8 cellular contexts compared by ENCODE assay signal in genomic region chr18:57586243-57587049, GRCh38. TPM values are rescaled to one million over a fixed set of nuclear protein-coding genes. Genes with fewer than 3 reads are reported as not detected.
DNase-seq lines count a peak whose midpoint lies in the region; ATAC-seq and TF ChIP-seq lines count a peak whose summit lies in the region.

FECH (minus strand) TSS chr18:57586702; CDS start chr18:57586620, 82 bp downstream.

- DNase-seq in AG08395 (ENCODE audit: low spot score) (peak; percentile 91), NCI-H748 (lab: John Stamatoyannopoulos, UW; ENCODE audit: unreplicated experiment) (peak; percentile 77), lung (ENCODE audit: low spot score) (peak; percentile 82)
- peak; percentile 63 for DNase-seq in activated CD8-positive, alpha-beta T cell treated with anti-CD3 and anti-CD28 coated beads for 36 hours
- peak; percentile 29 to 50 (median 42) for DNase-seq in stimulated activated CD4-positive, alpha-beta T cell treated with anti-CD3 and anti-CD28 coated beads, TNF-alpha, amount 100 ng/mL, for 4 hours (ENCODE audit: low read depth in 3 of 3)

- H3K4me3 Mint-ChIP-seq in activated CD8-positive, alpha-beta T cell treated with anti-CD3 and anti-CD28 coated beads for 36 hours, result peak within 1 kb of the TSS; percentile 82

- H3K4me3 ChIP-seq in ectodermal cell (ENCODE audit: insufficient read depth, low read depth, low read length), result peak within 1 kb of the TSS; percentile 82
- peak within 1 kb of the TSS; percentile 76 for H3K4me3 ChIP-seq in lung

- H3K4me1 ChIP-seq in ectodermal cell (ENCODE audit: control insufficient read depth, insufficient read depth, low read length), result peaks cover 10% of the 10 kb centered on the region
- H3K4me1 ChIP-seq in lung (ENCODE audit: control insufficient read depth in 2 of 2, insufficient read depth in 2 of 2, low read length in 2 of 2), result peaks cover 0 to 5% of the 10 kb centered on the region in 2 donors

- H3K9me3 ChIP-seq in ectodermal cell (ENCODE audit: control insufficient read depth, low read length), result no peaks in the 10 kb centered on the region
- no peaks in the 10 kb centered on the region for H3K9me3 ChIP-seq in lung (ENCODE audit: control insufficient read depth in 2 of 2, insufficient read depth in 1 of 2, low read length in 1 of 2)

- H3K4me1 Mint-ChIP-seq in activated CD8-positive, alpha-beta T cell treated with anti-CD3 and anti-CD28 coated beads for 36 hours (ENCODE audit: low read depth), result peaks cover 24% of the 10 kb centered on the region

- ATAC-seq in GM18868 (IDR thresholded peaks at IDR 0.05; ENCODE audit: unreplicated experiment) (peak; percentile 92), HG03103 (IDR thresholded peaks at IDR 0.05; ENCODE audit: low read depth, unreplicated experiment) (peak; percentile 91), lung (ENCODE audit: insufficient read depth, low FRiP score) (peak; percentile 94)
- ATAC-seq in activated CD8-positive, alpha-beta T cell treated with anti-CD3 and anti-CD28 coated beads for 36 hours, result peak; percentile 92

- CTCF ChIA-PET in activated CD8-positive, alpha-beta T cell treated with anti-CD3 and anti-CD28 coated beads for 36 hours (lab: Charles Lee), result interaction anchor here (0.9 kb wide), 1 partner anchor 10 kb away, joined by 5 read pairs; no protein-coding TSS in a partner anchor

- no peak for TF ChIP-seq CTCF in activated CD8-positive, alpha-beta T cell treated with anti-CD3 and anti-CD28 coated beads for 36 hours (IDR thresholded peaks at IDR 0.05)
- no peak for TF ChIP-seq CTCF in lung (IDR thresholded peaks at IDR 0.05; ENCODE audit: control extremely low read depth, extremely low read depth)

- H3K36me3 ChIP-seq in ectodermal cell (ENCODE audit: control insufficient read depth, insufficient read depth, low read length) (no peaks in the 10 kb centered on the region), lung (ENCODE audit: control insufficient read depth in 2 of 2, insufficient read depth in 2 of 2, low read length in 2 of 2) (no peaks in the 10 kb centered on the region)

- intact Hi-C loops in activated CD8-positive, alpha-beta T cell treated with anti-CD3 and anti-CD28 coated beads for 36 hours (cut with micrococcal nuclease), result no loop called here

- H3K36me3 Mint-ChIP-seq in activated CD8-positive, alpha-beta T cell treated with anti-CD3 and anti-CD28 coated beads for 36 hours (ENCODE audit: low read depth), result peaks cover 14% of the 10 kb centered on the region

- H3K27ac ChIP-seq in ectodermal cell (ENCODE audit: insufficient read depth, low read depth, low read length, poor library complexity, severe bottlenecking), result no peak within 1 kb of the TSS
- H3K27ac ChIP-seq in lung (ENCODE audit: low read depth in 1 of 2, low read length in 1 of 2), result peak within 1 kb of the TSS; percentile 86 to 92

- no peaks in the 10 kb centered on the region for H3K27me3 ChIP-seq in ectodermal cell (ENCODE audit: control insufficient read depth, insufficient read depth, low read length, poor library complexity, severe bottlenecking)
- no peaks in the 10 kb centered on the region for H3K27me3 ChIP-seq in lung (ENCODE audit: control insufficient read depth, insufficient read depth)

- POLR2A ChIA-PET in activated CD8-positive, alpha-beta T cell treated with anti-CD3 and anti-CD28 coated beads for 36 hours (lab: Charles Lee), result interaction anchor here (0.8 kb wide), 1 partner anchor 21 kb away, joined by 3 read pairs; no protein-coding TSS in a partner anchor

- H3K27ac Mint-ChIP-seq in activated CD8-positive, alpha-beta T cell treated with anti-CD3 and anti-CD28 coated beads for 36 hours, result peak within 1 kb of the TSS; percentile 83

- no peaks in the 10 kb centered on the region for H3K9me3 Mint-ChIP-seq in activated CD8-positive, alpha-beta T cell treated with anti-CD3 and anti-CD28 coated beads for 36 hours

- H3K27me3 Mint-ChIP-seq in activated CD8-positive, alpha-beta T cell treated with anti-CD3 and anti-CD28 coated beads for 36 hours, result no peaks in the 10 kb centered on the region

- WGBS in ectodermal cell, 2 experiments, result 2% methylated on average over 80 of the region's 80 CpGs
- 0 to 1% methylated on average over 64 to 80 of the region's 80 CpGs for WGBS in lung, 2 donors

RNA-seq across cellular contexts. Expression of gene FECH, which starts in this region (rescaled TPM):
- total RNA-seq in activated CD8-positive, alpha-beta T cell treated with anti-CD3 and anti-CD28 coated beads for 36 hours, result 10 to 100 TPM; 25.5 to 28.8 TPM
- 29.1 TPM for polyA plus RNA-seq in ectodermal cell (2013, experiment 1 of 4)
- polyA plus RNA-seq in ectodermal cell (2013, experiment 2 of 4), result 33.7 TPM
- 23.7 TPM for polyA plus RNA-seq in ectodermal cell (2013, experiment 3 of 4)
- polyA plus RNA-seq in ectodermal cell (2013, experiment 4 of 4), result 23.3 TPM
- 100 to 1,000 TPM in 1 of 2 donors, 10 to 100 TPM in 1; 28.3 to 107 TPM for total RNA-seq in lung
- 10 to 100 TPM in 1 of 2 donors, 1 to 10 TPM in 1; 4.5 to 12.5 TPM for polyA plus RNA-seq in lung
